ENCODE assay signal across 8 cellular contexts in genomic region chr13:25017808-25018728, GRCh38.
DNase-seq lines count a peak whose midpoint lies in the region; TF ChIP-seq lines count a peak whose summit lies in the region.
"Not testable (repeated sequence)": the region's sequence is repeated elsewhere in the genome, so short reads cannot be mapped to it uniquely, and the experiment has no call there.

No MANE protein-coding gene starts in this region.

- DNase-seq in DMS53 treated with DMSO at 0.1 percent for 48 hours (lab: John Stamatoyannopoulos, UW; ENCODE audit: unreplicated experiment), result peak; percentile 54
- DNase-seq in LoVo (ENCODE audit: low spot score), result peak; percentile 63
- peak; percentile 74 for DNase-seq in NCI-H82 (lab: John Stamatoyannopoulos, UW)
- peak; percentile 8 for DNase-seq in activated T-cell treated with anti-CD3 and anti-CD28 coated beads for 4 hours
- not testable (repeated sequence) for DNase-seq in coronary artery (ENCODE audit: low spot score); suprapubic skin (ENCODE audit: low spot score in 2 of 2)
- DNase-seq in iPS-NIHi7 (ENCODE audit: extremely low spot score), result peak; percentile 60
- peak; percentile 38 for DNase-seq in prostate gland (ENCODE audit: low spot score)

- H3K27me3 ChIP-seq in prostate gland (replicated peaks; ENCODE audit: insufficient read depth), result not testable (repeated sequence)
- peaks cover 67% of the 10 kb centered on the region for H3K27me3 ChIP-seq in suprapubic skin

- TF ChIP-seq POLR2A in prostate gland (IDR thresholded peaks at IDR 0.05); suprapubic skin (IDR thresholded peaks at IDR 0.05): not testable (repeated sequence)

- H3K36me3 ChIP-seq in prostate gland, suprapubic skin: not testable (repeated sequence)

- H3K4me3 ChIP-seq in coronary artery, result peak overlapping the region; percentile 59
- H3K4me3 ChIP-seq in prostate gland, result peak overlapping the region in 1 of 2 donors; percentile 34
- peak overlapping the region; percentile 34 for H3K4me3 ChIP-seq in suprapubic skin

- not testable (repeated sequence) for H3K27ac ChIP-seq in coronary artery, prostate gland, suprapubic skin

- TF ChIP-seq CTCF in coronary artery (IDR thresholded peaks at IDR 0.05); prostate gland (IDR thresholded peaks at IDR 0.05); suprapubic skin (IDR thresholded peaks at IDR 0.05): not testable (repeated sequence)

- intact Hi-C loops in prostate gland (cut with DNase I), result not testable (repeated sequence)

- WGBS in prostate gland, result 1% methylated on average over 44 of the region's 79 CpGs
- 0% methylated on average over 1 of the region's 79 CpGs for WGBS in suprapubic skin

- H3K4me1 ChIP-seq in prostate gland (replicated peaks), result not testable (repeated sequence)
- peaks cover 12% of the 10 kb centered on the region for H3K4me1 ChIP-seq in suprapubic skin

- not testable (repeated sequence) for H3K9me3 ChIP-seq in prostate gland, suprapubic skin

- not testable (repeated sequence) for TF ChIP-seq EP300 in suprapubic skin (IDR thresholded peaks at IDR 0.05)
